11 cellular contexts compared by ENCODE assay signal in genomic region chr16:75761111-75761510, GRCh38. TPM values are rescaled to one million over a fixed set of nuclear protein-coding genes. Genes with fewer than 3 reads are reported as not detected.
DNase-seq lines count a peak whose midpoint lies in the region; ATAC-seq and TF ChIP-seq lines count a peak whose summit lies in the region.
"Had no signal": no experiment of that assay in that cellular context is flagged by ENCODE, and none has a peak within 500 bp of the region (broad histone marks: within the 10 kb centered on the region; RNA-seq: fewer than 3 reads in every experiment).

No MANE protein-coding gene starts in this region.

- no peaks in the 10 kb centered on the region for H3K9me3 Mint-ChIP-seq in activated naive CD4-positive, alpha-beta T cell treated with anti-CD3 and anti-CD28 coated beads, Interleukin-2, amount 50 U/mL, for 72 hours
- no peaks in the 10 kb centered on the region for H3K9me3 Mint-ChIP-seq in activated naive CD4-positive, alpha-beta T cell treated with anti-CD3 and anti-CD28 coated beads, Interleukin-2, amount 10 ng/mL, durations not matched to agents 7 days and 5 days
- no peaks in the 10 kb centered on the region for H3K9me3 Mint-ChIP-seq in nephron progenitor cell

- peak overlapping the region; percentile 57 for H3K9ac ChIP-seq in Karpas-422 (ENCODE audit: low read length)

- peak overlapping the region; percentile 46 to 72 for H3K27ac Mint-ChIP-seq in activated naive CD4-positive, alpha-beta T cell treated with anti-CD3 and anti-CD28 coated beads, Interleukin-2, amount 50 U/mL, for 72 hours
- H3K27ac Mint-ChIP-seq in activated naive CD4-positive, alpha-beta T cell treated with anti-CD3 and anti-CD28 coated beads, Interleukin-2, amount 10 ng/mL, durations not matched to agents 7 days and 5 days = no peak overlapping the region
- peak overlapping the region; percentile 65 for H3K27ac Mint-ChIP-seq in nephron progenitor cell

- peaks cover 4% of the 10 kb centered on the region for H3K27me3 Mint-ChIP-seq in activated naive CD4-positive, alpha-beta T cell treated with anti-CD3 and anti-CD28 coated beads, Interleukin-2, amount 10 ng/mL, durations not matched to agents 7 days and 5 days
- H3K27me3 Mint-ChIP-seq in nephron progenitor cell (ENCODE audit: low read depth, poor library complexity) = peaks cover 7% of the 10 kb centered on the region

- peak overlapping the region; percentile 74 for H3K27ac ChIP-seq in Karpas-422 (ENCODE audit: low read length)
- H3K27ac ChIP-seq: right atrium auricular region had no signal

- no peaks in the 10 kb centered on the region for H4K20me1 ChIP-seq in Karpas-422 (ENCODE audit: insufficient read depth, low read depth, low read length)

- peak overlapping the region; percentile 61 for H3K4me3 ChIP-seq in Karpas-422 (ENCODE audit: low read length)
- H3K4me3 ChIP-seq: right atrium auricular region had no signal

- H3K27me3 ChIP-seq in Karpas-422 (ENCODE audit: low read length) = no peaks in the 10 kb centered on the region
- H3K27me3 ChIP-seq: right atrium auricular region had no signal

- no peak overlapping the region for H3K4me3 Mint-ChIP-seq in activated naive CD4-positive, alpha-beta T cell treated with anti-CD3 and anti-CD28 coated beads, Interleukin-2, amount 10 ng/mL, durations not matched to agents 7 days and 5 days
- H3K4me3 Mint-ChIP-seq in nephron progenitor cell = no peak overlapping the region

- POLR2A ChIA-PET in HEK293T (lab: Yijun Ruan, JAX) = no interaction called here

- H3K4me1 Mint-ChIP-seq in activated naive CD4-positive, alpha-beta T cell treated with anti-CD3 and anti-CD28 coated beads, Interleukin-2, amount 10 ng/mL, durations not matched to agents 7 days and 5 days = peaks cover 6% of the 10 kb centered on the region
- H3K4me1 Mint-ChIP-seq in nephron progenitor cell = peaks cover 8% of the 10 kb centered on the region

- peak overlapping the region; percentile 95; the same call in 1 of the 2 replicates for H2AFZ ChIP-seq in Karpas-422 (ENCODE audit: low read length)

- H3K9me2 ChIP-seq in Karpas-422 (replicated peaks; ENCODE audit: insufficient read depth, low read length) = no peaks in the 10 kb centered on the region

- CTCF ChIA-PET in activated naive CD4-positive, alpha-beta T cell treated with anti-CD3 and anti-CD28 coated beads, Interleukin-2, amount 10 ng/mL, durations not matched to agents 7 days and 5 days (lab: Charles Lee) = no interaction called here
- CTCF ChIA-PET in HEK293T (lab: Yijun Ruan, JAX) = no interaction called here

- no peaks in the 10 kb centered on the region for H3K79me2 ChIP-seq in Karpas-422 (ENCODE audit: low read length)

- ATAC-seq in activated naive CD4-positive, alpha-beta T cell treated with anti-CD3 and anti-CD28 coated beads, Interleukin-2, amount 50 U/mL, for 72 hours = no peak
- peak; percentile 38 for ATAC-seq in HG02571 (IDR thresholded peaks at IDR 0.05; ENCODE audit: unreplicated experiment)

- H3K36me3 ChIP-seq in Karpas-422 (ENCODE audit: insufficient read depth, low read length) = no peaks in the 10 kb centered on the region
- H3K36me3 ChIP-seq: right atrium auricular region had no signal

- H3K36me3 Mint-ChIP-seq in activated naive CD4-positive, alpha-beta T cell treated with anti-CD3 and anti-CD28 coated beads, Interleukin-2, amount 50 U/mL, for 72 hours = no peaks in the 10 kb centered on the region
- H3K36me3 Mint-ChIP-seq in activated naive CD4-positive, alpha-beta T cell treated with anti-CD3 and anti-CD28 coated beads, Interleukin-2, amount 10 ng/mL, durations not matched to agents 7 days and 5 days = no peaks in the 10 kb centered on the region
- no peaks in the 10 kb centered on the region for H3K36me3 Mint-ChIP-seq in nephron progenitor cell (ENCODE audit: low read depth)

- peaks cover 49% of the 10 kb centered on the region for H3K4me1 ChIP-seq in Karpas-422 (ENCODE audit: low read length)
- H3K4me1 ChIP-seq: right atrium auricular region had no signal

- TF ChIP-seq CTCF in nephron progenitor cell (IDR thresholded peaks at IDR 0.05) = no peak

- no peak for DNase-seq in activated naive CD4-positive, alpha-beta T cell treated with anti-CD3 and anti-CD28 coated beads, Interleukin-2, amount 50 U/mL, for 72 hours (ENCODE audit: low spot score in 2 of 2)
- DNase-seq in activated naive CD4-positive, alpha-beta T cell treated with anti-CD3 and anti-CD28 coated beads, Interleukin-2, amount 10 ng/mL, durations not matched to agents 7 days and 5 days = no peak
- DNase-seq in Karpas-422 = peak; percentile 83
- no peak for DNase-seq in nephron progenitor cell
- no peak for DNase-seq in HEK293T (ENCODE audit: extremely low spot score)
- no peak for DNase-seq in stimulated activated CD8-positive, alpha-beta memory T cell treated with anti-CD3 and anti-CD28 coated beads, Interleukin-4, amount 100 ng/mL, for 48 hours
- DNase-seq in stimulated activated naive CD4-positive, alpha-beta T cell treated with Interleukin-2 at 50 U/mL for 16 hours (lab: John Stamatoyannopoulos, UW) = no peak
- DNase-seq: activated T-cell treated with anti-CD3 and anti-CD28 coated beads, Interleukin-2, amount 50 U/mL, for 1 hour; kidney glomerular epithelial cell had no signal

- no peaks in the 10 kb centered on the region for H3K9me3 ChIP-seq in Karpas-422 (ENCODE audit: low read length)
- H3K9me3 ChIP-seq: right atrium auricular region had no signal

- peak overlapping the region; percentile 60 for H3K4me2 ChIP-seq in Karpas-422 (ENCODE audit: low read depth, low read length, poor library complexity, severe bottlenecking)

TF ChIP-seq in HEK293T, 16 proteins besides CTCF, POLR2A, EP300 and RAD21:
- TF ChIP-seq PKNOX1 (IDR thresholded peaks at IDR 0.05) (no peak), NFRKB (IDR thresholded peaks at IDR 0.05) (no peak), HDGF (IDR thresholded peaks at IDR 0.05; ENCODE audit: borderline replicate concordance) (no peak), CTBP1 (IDR thresholded peaks at IDR 0.05; ENCODE audit: borderline replicate concordance) (no peak), L3MBTL2 (conservative IDR thresholded peaks at IDR 0.05) (no peak), ARNT (IDR thresholded peaks at IDR 0.05) (no peak), ZNF384 (IDR thresholded peaks at IDR 0.05) (no peak), SUZ12 (IDR thresholded peaks at IDR 0.05) (no peak), FOXA1 (IDR thresholded peaks at IDR 0.05) (no peak), ELF4 (IDR thresholded peaks at IDR 0.05) (no peak), FOXM1 (IDR thresholded peaks at IDR 0.05; ENCODE audit: borderline replicate concordance) (no peak), SP1 (IDR thresholded peaks at IDR 0.05) (no peak), BHLHE40 (IDR thresholded peaks at IDR 0.05; ENCODE audit: borderline replicate concordance) (no peak), FOXK2 (IDR thresholded peaks at IDR 0.05) (no peak), TARDBP (IDR thresholded peaks at IDR 0.05) (no peak)
TF ChIP-seq in HEK293T: peak in this region for 0.

RNA-seq across cellular contexts. Expression of gene CPHXL, which starts 34.8 kb away (rescaled TPM):
- total RNA-seq in activated naive CD4-positive, alpha-beta T cell treated with anti-CD3 and anti-CD28 coated beads, Interleukin-2, amount 50 U/mL, for 72 hours = not detected
- not detected in 2 replicates for total RNA-seq in Karpas-422 (2014; rRNA removed; shearing (Covaris generic); ENCODE audit: low replicate concordance)
- total RNA-seq: right atrium auricular region had no signal

RNA-seq across cellular contexts. Expression of gene DUXB, which starts 59.9 kb away (rescaled TPM):
- not detected for total RNA-seq in activated naive CD4-positive, alpha-beta T cell treated with anti-CD3 and anti-CD28 coated beads, Interleukin-2, amount 50 U/mL, for 72 hours
- not detected in 2 replicates for total RNA-seq in Karpas-422 (2014; rRNA removed; shearing (Covaris generic); ENCODE audit: low replicate concordance)
- total RNA-seq: right atrium auricular region had no signal
